In genomic region chr1:211416246-211416627, GRCh38 we compare ENCODE assay signal across 8 cellular contexts.
DNase-seq lines count a peak whose midpoint lies in the region; ATAC-seq and TF ChIP-seq lines count a peak whose summit lies in the region.
"Not testable (repeated sequence)": the region's sequence is repeated elsewhere in the genome, so short reads cannot be mapped to it uniquely, and the experiment has no call there.

No MANE protein-coding gene starts in this region.

- H3K4me3 ChIP-seq in BLaER1 treated with 17β-estradiol and CSF1 and Interleukin-3, amounts not matched to agents 10 nM and 100 nM: peak overlapping the region; percentile 48 to 65 (median 57)
- not testable (repeated sequence) for H3K4me3 ChIP-seq in endodermal cell (ENCODE audit: low read length)
- peak overlapping the region; percentile 33 to 55 (median 39) for H3K4me3 ChIP-seq in right lobe of liver

- WGBS in endodermal cell (ENCODE audit: insufficient coverage in 1 of 2, insufficient read length in 1 of 2), 2 experiments: 88% methylated on average over 43 of the region's 43 CpGs; no CpG with 5 or more reads in 1 of the 2 experiments
- no CpG with 5 or more reads among the region's 43 CpGs for WGBS in right lobe of liver (ENCODE audit: insufficient coverage, low coverage, low lambda C conversion rate, missing lambda C conversion rate)

- peak overlapping the region; percentile 55 for H3K4me3 Mint-ChIP-seq in endodermal cell

- H3K4me2 ChIP-seq in BLaER1 treated with 17β-estradiol and CSF1 and Interleukin-3, amounts not matched to agents 10 nM and 100 nM: peak overlapping the region; percentile 61 to 75 (median 69)

- H3K27ac ChIP-seq in BLaER1 treated with 17β-estradiol and CSF1 and Interleukin-3, amounts not matched to agents 10 nM and 100 nM: peak overlapping the region in 10 of 11 experiments; percentile 51 to 76 (median 71); a peak in 20 of 22 replicates
- not testable (repeated sequence) for H3K27ac ChIP-seq in endodermal cell (ENCODE audit: low read depth, low read length)
- H3K27ac ChIP-seq in right lobe of liver: peak overlapping the region in 1 of 3 donors; percentile 16

- intact Hi-C loops in right lobe of liver (cut with DNase I): not testable (repeated sequence)

- TF ChIP-seq CTCF in endodermal cell (conservative IDR thresholded peaks at IDR 0.05) (peak; percentile 53), right lobe of liver (IDR thresholded peaks at IDR 0.05) (peak; percentile 10 to 22 (median 12))

- H4K20me1 ChIP-seq in BLaER1 treated with 17β-estradiol and CSF1 and Interleukin-3, amounts not matched to agents 10 nM and 100 nM: not testable (repeated sequence)

- H3K9me3 ChIP-seq in BLaER1 treated with 17β-estradiol and CSF1 and Interleukin-3, amounts not matched to agents 10 nM and 100 nM (replicated peaks in 1 of 11): peaks cover 10 to 36% (median 20%) of the 10 kb centered on the region in 11 experiments; a peak in 21 of 22 replicates
- peaks cover 70% of the 10 kb centered on the region for H3K9me3 ChIP-seq in endodermal cell (ENCODE audit: control insufficient read depth, low read length)
- not testable (repeated sequence) for H3K9me3 ChIP-seq in right lobe of liver

- peaks cover 49% of the 10 kb centered on the region for H3K36me3 Mint-ChIP-seq in endodermal cell (ENCODE audit: low read depth)

- peaks cover 27% of the 10 kb centered on the region for H3K9me3 Mint-ChIP-seq in endodermal cell

- peaks cover 32% of the 10 kb centered on the region for H3K4me1 Mint-ChIP-seq in endodermal cell

- H3K9ac ChIP-seq in BLaER1 treated with 17β-estradiol and CSF1 and Interleukin-3, amounts not matched to agents 10 nM and 100 nM: peak overlapping the region; percentile 45 to 79 (median 73); a peak in 21 of 22 replicates
- not testable (repeated sequence) for H3K9ac ChIP-seq in endodermal cell (ENCODE audit: extremely low read depth, low read length, poor library complexity, severe bottlenecking)

- H3K27me3 ChIP-seq in BLaER1 treated with 17β-estradiol and CSF1 and Interleukin-3, amounts not matched to agents 10 nM and 100 nM; endodermal cell (ENCODE audit: control insufficient read depth, insufficient read depth, low read length, poor library complexity, severe bottlenecking); right lobe of liver: not testable (repeated sequence)

- DNase-seq in NCI-H748 (lab: John Stamatoyannopoulos, UW; ENCODE audit: unreplicated experiment): peak; percentile 60
- DNase-seq in activated T-cell treated with anti-CD3 and anti-CD28 coated beads for 48 hours (ENCODE audit: low read depth): peak; percentile 46
- DNase-seq in endodermal cell: peak; percentile 84
- DNase-seq in right lobe of liver: peak in 2 of 3 donors; percentile 46 to 58
- peak; percentile 25 for DNase-seq in stimulated activated CD4-positive, alpha-beta T cell treated with anti-CD3 and anti-CD28 coated beads, Interleukin-12 subunit alpha, Interleukin-12 subunit beta, amount 100 ng/mL, for 4 hours

- not testable (repeated sequence) for H3K27me3 Mint-ChIP-seq in endodermal cell (ENCODE audit: insufficient read depth)

- ATAC-seq in GM19452 (IDR thresholded peaks at IDR 0.05; ENCODE audit: unreplicated experiment): peak; percentile 59
- peak; percentile 62 for ATAC-seq in HG03097 (IDR thresholded peaks at IDR 0.05; ENCODE audit: low FRiP score, unreplicated experiment)
- peak; percentile 79 to 89 (median 84) for ATAC-seq in right lobe of liver

- peaks cover 0 to 10% (median 3%) of the 10 kb centered on the region in 10 experiments; a peak in 5 of 20 replicates for H3K4me1 ChIP-seq in BLaER1 treated with 17β-estradiol and CSF1 and Interleukin-3, amounts not matched to agents 10 nM and 100 nM
- H3K4me1 ChIP-seq in endodermal cell (ENCODE audit: control insufficient read depth, insufficient read depth, low read length); right lobe of liver: not testable (repeated sequence)

- H3K27ac Mint-ChIP-seq in endodermal cell: peak overlapping the region; percentile 92

- TF ChIP-seq POLR2A in right lobe of liver (IDR thresholded peaks at IDR 0.05): not testable (repeated sequence)

- H3K36me3 ChIP-seq in BLaER1 treated with 17β-estradiol and CSF1 and Interleukin-3, amounts not matched to agents 10 nM and 100 nM; right lobe of liver: not testable (repeated sequence)
- H3K36me3 ChIP-seq in endodermal cell (ENCODE audit: control insufficient read depth, insufficient read depth, low read length): peaks cover 45% of the 10 kb centered on the region

Comparison
In these comparisons a context has a peak if more than half of its experiments do, and no peak if none do; other contexts are left out.
1. DNase-seq: peak in every context shown above with its lines; median percentile 84 in endodermal cell; 60 in NCI-H748; 52 in right lobe of liver; 46 in activated T-cell treated with anti-CD3 and anti-CD28 coated beads for 48 hours; 25 in stimulated activated CD4-positive, alpha-beta T cell treated with anti-CD3 and anti-CD28 coated beads, Interleukin-12 subunit alpha, Interleukin-12 subunit beta, amount 100 ng/mL, for 4 hours.